ENCODE assay signal across 8 cellular contexts in genomic region chr19:2977001-2977685, GRCh38. TPM values are rescaled to one million over a fixed set of nuclear protein-coding genes. Genes with fewer than 3 reads are reported as not detected.
DNase-seq lines count a peak whose midpoint lies in the region; ATAC-seq and TF ChIP-seq lines count a peak whose summit lies in the region.

Gene TLE6, plus strand, starts transcription at chr19:2977564. Its CDS starts 670 bp downstream, at chr19:2978234.

- no peaks in the 10 kb centered on the region for H3K9me3 ChIP-seq in CD4-positive, alpha-beta memory T cell (ENCODE audit: control insufficient read depth in 1 of 2, low read length in 2 of 2)
- H3K9me3 ChIP-seq in ectodermal cell (ENCODE audit: control insufficient read depth, low read length) (no peaks in the 10 kb centered on the region), lung (ENCODE audit: control insufficient read depth in 2 of 2, insufficient read depth in 1 of 2, low read length in 1 of 2) (no peaks in the 10 kb centered on the region)

- H3K27ac Mint-ChIP-seq in CD4-positive, alpha-beta memory T cell, result peak within 1 kb of the TSS; percentile 68 to 97 (median 90)
- peak within 1 kb of the TSS; percentile 72 for H3K27ac Mint-ChIP-seq in activated CD4-positive, alpha-beta memory T cell treated with anti-CD3 and anti-CD28 coated beads for 36 hours

- 1% methylated on average over 50 of the region's 50 CpGs for WGBS in ectodermal cell, 2 experiments
- WGBS in lung, 2 donors, result 0 to 1% methylated on average over 42 to 50 of the region's 50 CpGs

- CTCF ChIA-PET in CD4-positive, alpha-beta memory T cell (lab: Charles Lee; ENCODE audit: partially characterized antibody), result interaction anchor here (0.8 to 3.2 kb wide), 5 partner anchors 12 to 132 kb away, joined by 3 to 10 read pairs (median 3); no protein-coding TSS in a partner anchor
- CTCF ChIA-PET in activated CD4-positive, alpha-beta memory T cell treated with anti-CD3 and anti-CD28 coated beads for 36 hours (lab: Charles Lee), result interaction anchor here (0.8 to 2.8 kb wide), 6 partner anchors 16 to 132 kb away, joined by 3 to 15 read pairs (median 4); no protein-coding TSS in a partner anchor

- peaks cover 13% of the 10 kb centered on the region for H3K4me1 ChIP-seq in CD4-positive, alpha-beta memory T cell (ENCODE audit: insufficient read depth, low read length)
- H3K4me1 ChIP-seq in ectodermal cell (ENCODE audit: control insufficient read depth, insufficient read depth, low read length) (peaks cover 14% of the 10 kb centered on the region), lung (ENCODE audit: control insufficient read depth in 2 of 2, insufficient read depth in 2 of 2, low read length in 2 of 2) (peaks cover 0 to 11% of the 10 kb centered on the region in 2 donors)

- POLR2A ChIA-PET in CD4-positive, alpha-beta memory T cell (lab: Charles Lee; ENCODE audit: partially characterized antibody), result interaction anchor here (0.9 to 4.1 kb wide), 13 partner anchors 17 to 501 kb away, joined by 3 to 24 read pairs (median 4); partner anchors contain the start of genes TLE5 and ZNF555
- POLR2A ChIA-PET in activated CD4-positive, alpha-beta memory T cell treated with anti-CD3 and anti-CD28 coated beads for 36 hours (lab: Charles Lee), result interaction anchor here (0.7 to 1.6 kb wide), 2 partner anchors 47 to 59 kb away, joined by 3 to 7 read pairs; no protein-coding TSS in a partner anchor

- H3K4me3 ChIP-seq in CD4-positive, alpha-beta memory T cell (ENCODE audit: low read length in 2 of 2), result peak within 1 kb of the TSS; percentile 54 to 90
- H3K4me3 ChIP-seq in ectodermal cell (ENCODE audit: insufficient read depth, low read depth, low read length), result peak within 1 kb of the TSS; percentile 15
- no peak within 1 kb of the TSS for H3K4me3 ChIP-seq in lung

- H3K4me1 Mint-ChIP-seq in CD4-positive, alpha-beta memory T cell, result peaks cover 6 to 19% (median 14%) of the 10 kb centered on the region in 4 donors
- peaks cover 13% of the 10 kb centered on the region for H3K4me1 Mint-ChIP-seq in activated CD4-positive, alpha-beta memory T cell treated with anti-CD3 and anti-CD28 coated beads for 36 hours (ENCODE audit: low read depth)

- TF ChIP-seq CTCF in lung (IDR thresholded peaks at IDR 0.05; ENCODE audit: control extremely low read depth, extremely low read depth), result no peak

- ATAC-seq in GM19455 (IDR thresholded peaks at IDR 0.05; ENCODE audit: unreplicated experiment) (peak; percentile 88), HG03575 (IDR thresholded peaks at IDR 0.05; ENCODE audit: extremely low read depth, insufficient number of reproducible peaks, low FRiP score, unreplicated experiment) (peak; percentile 63), lung (ENCODE audit: insufficient read depth, low FRiP score) (peak; percentile 92)

- DNase-seq in CD4-positive, alpha-beta memory T cell, result peak; percentile 92 to 94 (median 93)
- DNase-seq in NCI-H82 (lab: John Stamatoyannopoulos, UW), result peak; percentile 97
- peak; percentile 97 for DNase-seq in activated CD4-positive, alpha-beta memory T cell treated with anti-CD3 and anti-CD28 coated beads for 36 hours
- DNase-seq in lung (ENCODE audit: low spot score), result peak; percentile 96
- DNase-seq in stimulated activated CD4-positive, alpha-beta T cell treated with anti-CD3 and anti-CD28 coated beads, TNF-alpha, amount 100 ng/mL, for 1 hour (ENCODE audit: low read depth in 3 of 3, low spot score in 1 of 3), result peak; percentile 83 to 86 (median 86)

- intact Hi-C loops in CD4-positive, alpha-beta memory T cell (cut with micrococcal nuclease), result loop anchor here (1.0 kb wide), 1 partner anchor 58 kb away; no protein-coding TSS in a partner anchor
- intact Hi-C loops in activated CD4-positive, alpha-beta memory T cell treated with anti-CD3 and anti-CD28 coated beads for 36 hours (cut with micrococcal nuclease), result loop anchor here (1.0 to 2.0 kb wide), 2 partner anchors 58 to 158 kb away; partner anchors contain the start of gene ZNF554

- peaks cover 0 to 3% of the 10 kb centered on the region in 2 donors for H3K36me3 Mint-ChIP-seq in CD4-positive, alpha-beta memory T cell
- H3K36me3 Mint-ChIP-seq in activated CD4-positive, alpha-beta memory T cell treated with anti-CD3 and anti-CD28 coated beads for 36 hours, result no peaks in the 10 kb centered on the region

- H3K36me3 ChIP-seq in CD4-positive, alpha-beta memory T cell (ENCODE audit: insufficient read depth, low read length), result no peaks in the 10 kb centered on the region
- H3K36me3 ChIP-seq in ectodermal cell (ENCODE audit: control insufficient read depth, insufficient read depth, low read length), result no peaks in the 10 kb centered on the region
- H3K36me3 ChIP-seq in lung (ENCODE audit: control insufficient read depth in 2 of 2, insufficient read depth in 2 of 2, low read length in 2 of 2), result no peaks in the 10 kb centered on the region

- no peaks in the 10 kb centered on the region for H3K27me3 ChIP-seq in CD4-positive, alpha-beta memory T cell (ENCODE audit: insufficient read depth, low read length)
- H3K27me3 ChIP-seq in ectodermal cell (ENCODE audit: control insufficient read depth, insufficient read depth, low read length, poor library complexity, severe bottlenecking) (peaks cover 87% of the 10 kb centered on the region), lung (ENCODE audit: control insufficient read depth, insufficient read depth) (no peaks in the 10 kb centered on the region)

- H3K4me3 Mint-ChIP-seq in CD4-positive, alpha-beta memory T cell, result peak within 1 kb of the TSS; percentile 90 to 99 (median 94)
- peak within 1 kb of the TSS; percentile 89 for H3K4me3 Mint-ChIP-seq in activated CD4-positive, alpha-beta memory T cell treated with anti-CD3 and anti-CD28 coated beads for 36 hours

- H3K9me3 Mint-ChIP-seq in CD4-positive, alpha-beta memory T cell, result no peaks in the 10 kb centered on the region
- H3K9me3 Mint-ChIP-seq in activated CD4-positive, alpha-beta memory T cell treated with anti-CD3 and anti-CD28 coated beads for 36 hours, result no peaks in the 10 kb centered on the region

- H3K27ac ChIP-seq in CD4-positive, alpha-beta memory T cell (ENCODE audit: low read depth, low read length), result peak within 1 kb of the TSS; percentile 17
- H3K27ac ChIP-seq in ectodermal cell (ENCODE audit: insufficient read depth, low read depth, low read length, poor library complexity, severe bottlenecking), result no peak within 1 kb of the TSS
- peak within 1 kb of the TSS in 1 of 2 donors; percentile 73 for H3K27ac ChIP-seq in lung (ENCODE audit: low read depth in 1 of 2, low read length in 1 of 2)

- H3K27me3 Mint-ChIP-seq in CD4-positive, alpha-beta memory T cell, result peaks cover 0 to 6% of the 10 kb centered on the region in 2 donors
- peaks cover 7% of the 10 kb centered on the region for H3K27me3 Mint-ChIP-seq in activated CD4-positive, alpha-beta memory T cell treated with anti-CD3 and anti-CD28 coated beads for 36 hours

RNA-seq across cellular contexts. Expression of gene TLE6, which starts in this region (rescaled TPM):
- not detected for total RNA-seq in CD4-positive, alpha-beta memory T cell
- polyA plus RNA-seq in CD4-positive, alpha-beta memory T cell, result not detected
- total RNA-seq in activated CD4-positive, alpha-beta memory T cell treated with anti-CD3 and anti-CD28 coated beads for 36 hours, result 1 to 10 TPM; 2.5 to 2.6 TPM
- polyA plus RNA-seq in ectodermal cell (2013, experiment 1 of 4), result 0.26 TPM
- 0.27 TPM for polyA plus RNA-seq in ectodermal cell (2013, experiment 2 of 4)
- 0.64 TPM for polyA plus RNA-seq in ectodermal cell (2013, experiment 3 of 4)
- 0.89 TPM for polyA plus RNA-seq in ectodermal cell (2013, experiment 4 of 4)
- 1 to 10 TPM; 6.3 to 8.8 TPM for total RNA-seq in lung
- 1 to 10 TPM; 6.1 to 8.0 TPM for polyA plus RNA-seq in lung

Comparison
In these comparisons a context has a peak if more than half of its experiments do, and no peak if none do; other contexts are left out.
1. RNA of gene TLE6 (polyA plus RNA-seq): 6.1 to 8.0 TPM in lung; not detected in CD4-positive, alpha-beta memory T cell; every median in the first group is over 4 times any median in the second.
2. Peak in DNase-seq, H3K4me3 ChIP-seq and H3K27ac ChIP-seq in CD4-positive, alpha-beta memory T cell; RNA of the gene not detected or under 1 TPM.
3. Peak in every context shown above with its lines, with median percentiles within 50 percentile points of each other: DNase-seq and ATAC-seq.